Comparison of ENCODE assay signal across 22 cellular contexts in genomic region chr9:116334581-116335150, GRCh38.
"Had no signal": no experiment of that assay in that cellular context is flagged by ENCODE, and none has a peak within 500 bp of the region (broad histone marks: within the 10 kb centered on the region; RNA-seq: fewer than 3 reads in every experiment).

No MANE protein-coding gene starts in this region.

- H3K4me3 ChIP-seq: cardiac muscle cell, lower lobe of right lung, psoas muscle, sigmoid colon, skin epidermis, testis, tibial nerve had no signal

- H3K9me3 ChIP-seq: lower lobe of right lung, psoas muscle, sigmoid colon, testis, tibial nerve had no signal

- H3K36me3 Mint-ChIP-seq: memory B cell; stimulated activated naive B cell treated with anti-CD40 and anti-IgM and Interleukin-4, amounts not matched to agents 10 μg/mL and 1 μg/mL and 100 μg/mL, for 72 hours had no signal

- H3K27me3 Mint-ChIP-seq: stimulated activated naive CD8-positive, alpha-beta T cell treated with anti-CD3 and anti-CD28 coated beads, Interleukin-15, amount 100 ng/mL, for 72 hours had no signal

- H3K36me3 ChIP-seq: cardiac muscle cell, lower lobe of right lung, sigmoid colon, tibial nerve had no signal

- H3K4me1 Mint-ChIP-seq: memory B cell; naive thymus-derived CD4-positive, alpha-beta T cell; stimulated activated naive B cell treated with anti-CD40 and anti-IgM and Interleukin-4, amounts not matched to agents 10 μg/mL and 1 μg/mL and 100 μg/mL, for 72 hours; stimulated activated naive CD8-positive, alpha-beta T cell treated with anti-CD3 and anti-CD28 coated beads, Interleukin-15, amount 100 ng/mL, for 72 hours had no signal

- FAIRE-seq: colon, islet of Langerhans had no signal

- H3K4me3 Mint-ChIP-seq: dendritic cell treated with granulocyte-macrophage colony-stimulating factor and Interleukin-4, amounts not matched to agents 40 ng/mL and 50 ng/mL, for 4 days; memory B cell; naive thymus-derived CD4-positive, alpha-beta T cell; stimulated activated naive B cell treated with anti-CD40 and anti-IgM and Interleukin-4, amounts not matched to agents 10 μg/mL and 1 μg/mL and 100 μg/mL, for 72 hours; stimulated activated naive CD8-positive, alpha-beta T cell treated with anti-CD3 and anti-CD28 coated beads, Interleukin-15, amount 100 ng/mL, for 72 hours had no signal

- H3K27me3 ChIP-seq: cardiac muscle cell, sigmoid colon, testis, tibial nerve had no signal

- DNase-seq: effector CD4-positive, alpha-beta T cell; foreskin melanocyte; head of caudate nucleus; hippocampal formation; kidney glomerular epithelial cell; lower lobe of right lung; naive thymus-derived CD4-positive, alpha-beta T cell; psoas muscle; sigmoid colon; stimulated activated CD4-positive, alpha-beta T cell treated with anti-CD3 and anti-CD28 coated beads, Interleukin-2, amount 100 ng/mL, for 24 hours; stimulated activated CD4-positive, alpha-beta T cell treated with anti-CD3 and anti-CD28 coated beads, Interleukin-4, amount 100 ng/mL, for 4 hours; stimulated activated naive B cell treated with anti-CD40 and anti-IgM and Interleukin-4, amounts not matched to agents 10 μg/mL and 1 μg/mL and 100 μg/mL, for 72 hours; stimulated activated naive CD8-positive, alpha-beta T cell treated with anti-CD3 and anti-CD28 coated beads, Interleukin-15, amount 100 ng/mL, for 72 hours; testis had no signal

- ATAC-seq: left lobe of liver; lower lobe of right lung; naive thymus-derived CD4-positive, alpha-beta T cell; psoas muscle; stimulated activated naive B cell treated with anti-CD40 and anti-IgM and Interleukin-4, amounts not matched to agents 10 μg/mL and 1 μg/mL and 100 μg/mL, for 72 hours; stimulated activated naive CD8-positive, alpha-beta T cell treated with anti-CD3 and anti-CD28 coated beads, Interleukin-15, amount 100 ng/mL, for 72 hours had no signal

- H3K27ac Mint-ChIP-seq: dendritic cell treated with granulocyte-macrophage colony-stimulating factor and Interleukin-4, amounts not matched to agents 40 ng/mL and 50 ng/mL, for 4 days; memory B cell; naive thymus-derived CD4-positive, alpha-beta T cell; stimulated activated naive B cell treated with anti-CD40 and anti-IgM and Interleukin-4, amounts not matched to agents 10 μg/mL and 1 μg/mL and 100 μg/mL, for 72 hours; stimulated activated naive CD8-positive, alpha-beta T cell treated with anti-CD3 and anti-CD28 coated beads, Interleukin-15, amount 100 ng/mL, for 72 hours had no signal

- H3K4me1 ChIP-seq: lower lobe of right lung, psoas muscle, sigmoid colon had no signal

- H3K9me3 Mint-ChIP-seq: dendritic cell treated with granulocyte-macrophage colony-stimulating factor and Interleukin-4, amounts not matched to agents 40 ng/mL and 50 ng/mL, for 4 days; memory B cell; stimulated activated naive B cell treated with anti-CD40 and anti-IgM and Interleukin-4, amounts not matched to agents 10 μg/mL and 1 μg/mL and 100 μg/mL, for 72 hours; stimulated activated naive CD8-positive, alpha-beta T cell treated with anti-CD3 and anti-CD28 coated beads, Interleukin-15, amount 100 ng/mL, for 72 hours had no signal

- H3K27ac ChIP-seq: lower lobe of right lung, psoas muscle, sigmoid colon, skin epidermis, testis, tibial nerve had no signal
